In genomic region chr12:26473291-26473690, GRCh38 we compare ENCODE assay signal across 9 cellular contexts.
A peak's percentile ranks its signal among the peaks of the same experiment; 100 is the strongest.
DNase-seq lines count a peak whose midpoint lies in the region; ATAC-seq and TF ChIP-seq lines count a peak whose summit lies in the region.
"Had no signal": no experiment of that assay in that cellular context is flagged by ENCODE, and none has a peak within 500 bp of the region (broad histone marks: within the 10 kb centered on the region; RNA-seq: fewer than 3 reads in every experiment).

No MANE protein-coding gene starts in this region.

- POLR2A ChIA-PET in PC-3 (lab: Charles Lee; ENCODE audit: unreplicated experiment) = no interaction called here
- POLR2A ChIA-PET in activated CD4-positive, alpha-beta T cell treated with anti-CD3 and anti-CD28 coated beads for 36 hours (lab: Charles Lee) = no interaction called here

- H4K20me1 ChIP-seq in PC-3 (ENCODE audit: low read length) = no peaks in the 10 kb centered on the region

- H3K9me3 ChIP-seq in PC-3 (ENCODE audit: low read length) = no peaks in the 10 kb centered on the region

- DNase-seq in PC-3 (peak; percentile 43), neural crest cell (ENCODE audit: low read depth, low spot score) (no peak), chondrocyte (ENCODE audit: low spot score) (no peak), coronary artery (ENCODE audit: low spot score) (no peak)
- no peak for DNase-seq in activated CD4-positive, alpha-beta T cell treated with anti-CD3 and anti-CD28 coated beads for 36 hours
- DNase-seq in activated T-cell treated with anti-CD3 and anti-CD28 coated beads, Interleukin-2, amount 50 U/mL, for 1 hour = no peak
- DNase-seq: NCI-H1417 had no signal

- H3K4me1 ChIP-seq in PC-3 (ENCODE audit: insufficient read depth, low read length) = 0 out of 2 replicates have a peak, but pooled peaks cover 3% of the 10 kb centered on the region

- H3K4me1 Mint-ChIP-seq in neural crest cell (no peaks in the 10 kb centered on the region), chondrocyte (ENCODE audit: low read depth) (no peaks in the 10 kb centered on the region)
- peaks cover 12% of the 10 kb centered on the region for H3K4me1 Mint-ChIP-seq in activated CD4-positive, alpha-beta T cell treated with anti-CD3 and anti-CD28 coated beads for 36 hours

- no peak overlapping the region for H3K4me3 ChIP-seq in PC-3 (ENCODE audit: low read length)
- H3K4me3 ChIP-seq in coronary artery = no peak overlapping the region

- BruUV-seq in PC-3 (replicated peaks; lab: Mats Ljungman, UMichigan) = no TSS peak

- H3K79me2 ChIP-seq in PC-3 (ENCODE audit: low read length) = no peaks in the 10 kb centered on the region

- H3F3A ChIP-seq in PC-3 (ENCODE audit: low read length, unreplicated experiment) = no peaks in the 10 kb centered on the region

- no peaks in the 10 kb centered on the region for H3K9me2 ChIP-seq in PC-3 (replicated peaks; ENCODE audit: low read length)

- H3K27me3 Mint-ChIP-seq in neural crest cell (ENCODE audit: low read depth) (no peaks in the 10 kb centered on the region), chondrocyte (ENCODE audit: low read depth) (no peaks in the 10 kb centered on the region)
- no peaks in the 10 kb centered on the region for H3K27me3 Mint-ChIP-seq in activated CD4-positive, alpha-beta T cell treated with anti-CD3 and anti-CD28 coated beads for 36 hours

- H3K9ac ChIP-seq in PC-3 (ENCODE audit: low read length) = no peak overlapping the region

- no peaks in the 10 kb centered on the region for H3K36me3 ChIP-seq in PC-3 (ENCODE audit: low read depth, low read length)

- intact Hi-C loops in PC-3 (cut with micrococcal nuclease) = no loop called here
- intact Hi-C loops in activated CD4-positive, alpha-beta T cell treated with anti-CD3 and anti-CD28 coated beads for 36 hours (cut with DNase I, micrococcal nuclease) = no loop called here

- H3K27ac ChIP-seq in PC-3 (ENCODE audit: low read length) = no peak overlapping the region
- no peak overlapping the region for H3K27ac ChIP-seq in coronary artery

- no peaks in the 10 kb centered on the region for H3K27me3 ChIP-seq in PC-3 (ENCODE audit: low read length)

- no peak for TF ChIP-seq CTCF in PC-3 (conservative IDR thresholded peaks at IDR 0.05; ENCODE audit: low read depth, low read length)
- no peak for TF ChIP-seq CTCF in neural crest cell (conservative IDR thresholded peaks at IDR 0.05)
- no peak for TF ChIP-seq CTCF in chondrocyte (IDR thresholded peaks at IDR 0.05)
- TF ChIP-seq CTCF in coronary artery (IDR thresholded peaks at IDR 0.05) = no peak

- H3K36me3 Mint-ChIP-seq in neural crest cell (ENCODE audit: low read depth) (peaks cover 10% of the 10 kb centered on the region), chondrocyte (ENCODE audit: low read depth) (peaks cover 14% of the 10 kb centered on the region)
- H3K36me3 Mint-ChIP-seq in activated CD4-positive, alpha-beta T cell treated with anti-CD3 and anti-CD28 coated beads for 36 hours (ENCODE audit: low read depth) = peaks cover 43% of the 10 kb centered on the region

- H3K4me2 ChIP-seq in PC-3 (ENCODE audit: low read length) = no peak overlapping the region

- H2AFZ ChIP-seq in PC-3 (ENCODE audit: low read length) = no peak overlapping the region

- CTCF ChIA-PET in PC-3 (lab: Charles Lee) = no interaction called here
- CTCF ChIA-PET in activated CD4-positive, alpha-beta T cell treated with anti-CD3 and anti-CD28 coated beads for 36 hours (lab: Charles Lee) = no interaction called here

- H3K27ac Mint-ChIP-seq in neural crest cell (ENCODE audit: unreplicated experiment) (peak overlapping the region; percentile 72), chondrocyte (ENCODE audit: unreplicated experiment) (no peak overlapping the region)
- no peak overlapping the region for H3K27ac Mint-ChIP-seq in activated CD4-positive, alpha-beta T cell treated with anti-CD3 and anti-CD28 coated beads for 36 hours

- H3K4me3 Mint-ChIP-seq in neural crest cell (no peak overlapping the region), chondrocyte (ENCODE audit: unreplicated experiment) (no peak overlapping the region)
- no peak overlapping the region for H3K4me3 Mint-ChIP-seq in activated CD4-positive, alpha-beta T cell treated with anti-CD3 and anti-CD28 coated beads for 36 hours

- H3K9me3 Mint-ChIP-seq in neural crest cell = peaks cover 5% of the 10 kb centered on the region
- H3K9me3 Mint-ChIP-seq in chondrocyte (ENCODE audit: low read depth) = peaks cover 4% of the 10 kb centered on the region
- no peaks in the 10 kb centered on the region for H3K9me3 Mint-ChIP-seq in activated CD4-positive, alpha-beta T cell treated with anti-CD3 and anti-CD28 coated beads for 36 hours (ENCODE audit: low read depth)

- peak; percentile 82 for ATAC-seq in GM19025 (IDR thresholded peaks at IDR 0.05; ENCODE audit: low read depth, unreplicated experiment)
- peak; percentile 89 for ATAC-seq in HG02973 (IDR thresholded peaks at IDR 0.05; ENCODE audit: unreplicated experiment)
- 0 out of 2 replicates have a peak, but pooled peaks have one; percentile 42 for ATAC-seq in PC-3
- no peak for ATAC-seq in activated CD4-positive, alpha-beta T cell treated with anti-CD3 and anti-CD28 coated beads for 36 hours
